ENCODE assay signal across 8 cellular contexts in the genomic region with DNA sequence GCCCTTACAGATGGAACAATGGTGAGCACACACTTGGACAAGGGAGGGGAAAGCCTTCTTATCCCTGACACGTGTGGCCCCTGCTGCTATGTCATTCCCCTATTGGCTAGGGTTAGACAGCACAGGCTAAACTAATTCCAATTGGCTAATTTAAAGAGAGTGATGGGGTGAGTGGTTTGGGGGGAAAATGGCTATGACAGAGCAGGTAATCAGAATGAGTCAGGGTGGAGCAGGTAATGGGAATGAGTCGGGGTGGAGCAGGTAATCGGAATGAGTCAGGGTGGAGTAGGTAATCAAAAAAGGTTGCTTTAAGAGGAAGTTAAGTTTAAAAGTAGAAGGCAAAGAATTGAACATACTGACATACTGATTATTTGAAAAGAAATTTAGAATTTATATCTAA.
DNase-seq lines count a peak whose midpoint lies in the region; ATAC-seq, FAIRE-seq and TF ChIP-seq lines count a peak whose summit lies in the region.
"Not testable (repeated sequence)": the region's sequence is repeated elsewhere in the genome, so short reads cannot be mapped to it uniquely, and the experiment has no call there.

No MANE protein-coding gene starts in this region.

- H2AK5ac ChIP-seq in H1 (ENCODE audit: low read depth, low read length): not testable (repeated sequence)

- CTCF ChIA-PET in H1 (lab: Charles Lee; ENCODE audit: partially characterized antibody): interaction anchor here (0.6 to 1.3 kb wide), 6 partner anchors 8 to 186 kb away, joined by 3 read pairs; no protein-coding TSS in a partner anchor

- not testable (repeated sequence) for H3K56ac ChIP-seq in H1 (replicated peaks; ENCODE audit: insufficient read length, low read depth, low read length)

- not testable (repeated sequence) for H3K23ac ChIP-seq in H1 (ENCODE audit: insufficient read length)

- H3K79me2 ChIP-seq in GM23338 (replicated peaks; ENCODE audit: insufficient read depth); H1 (ENCODE audit: control insufficient read depth in 1 of 2, insufficient read depth in 2 of 2, low read length in 2 of 2): not testable (repeated sequence)

- not testable (repeated sequence) for H3K18ac ChIP-seq in H1 (ENCODE audit: extremely low read depth, low read length)

- not testable (repeated sequence) for H3K27me3 ChIP-seq in GM23338 (ENCODE audit: insufficient read depth); HUES6 (ENCODE audit: control insufficient read depth, insufficient read depth, low read length); H1 (replicated peaks in 1 of 4; ENCODE audit: control insufficient read depth in 3 of 4, extremely low read depth in 1 of 4, insufficient read depth in 3 of 4, low read length in 3 of 4); iPS-18a (ENCODE audit: control insufficient read depth, insufficient read depth, low read length); upper lobe of right lung

- TF ChIP-seq EP300 in H1 (IDR thresholded peaks at IDR 0.05; ENCODE audit: borderline replicate concordance in 1 of 2, low read depth in 2 of 2, low read length in 2 of 2): not testable (repeated sequence)

- not testable (repeated sequence) for H3K36me3 Mint-ChIP-seq in GM23338 (ENCODE audit: low read depth); activated naive CD8-positive, alpha-beta T cell; nephron progenitor cell (ENCODE audit: low read depth)

- peak overlapping the region; percentile 30; the same call in 1 of the 2 replicates for H3K27ac Mint-ChIP-seq in GM23338
- peak overlapping the region; percentile 41 for H3K27ac Mint-ChIP-seq in activated naive CD8-positive, alpha-beta T cell
- not testable (repeated sequence) for H3K27ac Mint-ChIP-seq in nephron progenitor cell

- H3K4me3 Mint-ChIP-seq in GM23338; activated naive CD8-positive, alpha-beta T cell: not testable (repeated sequence)
- peak overlapping the region; percentile 70 for H3K4me3 Mint-ChIP-seq in nephron progenitor cell

- not testable (repeated sequence) for H3K9me2 ChIP-seq in GM23338 (ENCODE audit: insufficient read depth)

- not testable (repeated sequence) for H3K79me1 ChIP-seq in H1 (ENCODE audit: low read depth, low read length)

- H3K4ac ChIP-seq in H1 (replicated peaks; ENCODE audit: insufficient read length, low read depth, low read length): not testable (repeated sequence)

- H3K4me1 Mint-ChIP-seq in GM23338 (peaks cover 42% of the 10 kb centered on the region), nephron progenitor cell (peaks cover 47% of the 10 kb centered on the region)
- H3K4me1 Mint-ChIP-seq in activated naive CD8-positive, alpha-beta T cell (ENCODE audit: low read depth): peaks cover 18% of the 10 kb centered on the region

- not testable (repeated sequence) for H3K36me3 ChIP-seq in GM23338 (ENCODE audit: insufficient read depth); HUES6 (ENCODE audit: control insufficient read depth, insufficient read depth, low read length); H1 (ENCODE audit: control insufficient read depth in 2 of 4, insufficient read depth in 4 of 4, low read length in 3 of 4); iPS-18a (ENCODE audit: control insufficient read depth, low read depth, low read length); upper lobe of right lung

- not testable (repeated sequence) for H3F3A ChIP-seq in GM23338 (replicated peaks; ENCODE audit: low read depth)

- POLR2A ChIA-PET in H1 (lab: Charles Lee; ENCODE audit: partially characterized antibody): not testable (repeated sequence)

- not testable (repeated sequence) for H3K9me3 Mint-ChIP-seq in GM23338; activated naive CD8-positive, alpha-beta T cell (ENCODE audit: low read depth); nephron progenitor cell

- peak; percentile 15 for DNase-seq in GM23338 (ENCODE audit: low spot score)
- DNase-seq in activated CD4-positive, alpha-beta T cell treated with anti-CD3 and anti-CD28 coated beads for 48 hours: peak; percentile 32
- not testable (repeated sequence) for DNase-seq in H1 (ENCODE audit: low read depth in 1 of 2, low spot score in 2 of 2); nephron progenitor cell; upper lobe of right lung

- not testable (repeated sequence) for H3K23me2 ChIP-seq in H1 (ENCODE audit: low read depth, low read length)

- not testable (repeated sequence) for H2BK120ac ChIP-seq in H1 (replicated peaks; ENCODE audit: low read depth, low read length)

- not testable (repeated sequence) for H2AFZ ChIP-seq in GM23338; H1 (ENCODE audit: low read length)

- H3K27ac ChIP-seq in GM23338 (ENCODE audit: low read depth); HUES6 (ENCODE audit: low read depth, low read length); H1 (ENCODE audit: low read depth, low read length); iPS-18a (ENCODE audit: low read length); upper lobe of right lung: not testable (repeated sequence)

- not testable (repeated sequence) for TF ChIP-seq POLR2A in H1 (IDR thresholded peaks at IDR 0.05; ENCODE audit: control extremely low read depth in 1 of 2, low read depth in 2 of 2, low read length in 2 of 2)

- not testable (repeated sequence) for H4K91ac ChIP-seq in H1 (replicated peaks; ENCODE audit: insufficient read length, low read length)

- H3K9me3 ChIP-seq in HUES6 (ENCODE audit: control insufficient read depth, insufficient read depth, low read depth, low read length); H1 (ENCODE audit: insufficient read depth in 2 of 2, low read depth in 1 of 2, low read length in 1 of 2); iPS-18a (ENCODE audit: control insufficient read depth, low read depth, low read length); upper lobe of right lung: not testable (repeated sequence)

- not testable (repeated sequence) for FAIRE-seq in H1 (lab: Jason Lieb, UNC)

- H4K5ac ChIP-seq in H1 (ENCODE audit: insufficient read length, low read depth, low read length): not testable (repeated sequence)

- H3K14ac ChIP-seq in H1 (ENCODE audit: insufficient read length): not testable (repeated sequence)

- peak overlapping the region; percentile 44 for H3K4me3 ChIP-seq in GM23338
- H3K4me3 ChIP-seq in HUES6 (ENCODE audit: low read depth, low read length): peak overlapping the region; percentile 54
- peak overlapping the region in 1 of 4 experiments; percentile 52; a peak in 1 of 8 replicates for H3K4me3 ChIP-seq in H1 (ENCODE audit: extremely low read depth in 1 of 4, insufficient read depth in 2 of 4, low read depth in 3 of 4, low read length in 4 of 4)
- H3K4me3 ChIP-seq in iPS-18a (ENCODE audit: low read length): peak overlapping the region; percentile 41
- H3K4me3 ChIP-seq in upper lobe of right lung: peak overlapping the region; percentile 15

- not testable (repeated sequence) for H3K27me3 Mint-ChIP-seq in GM23338 (ENCODE audit: insufficient read depth, low read depth, poor library complexity); activated naive CD8-positive, alpha-beta T cell; nephron progenitor cell (ENCODE audit: low read depth, poor library complexity)

- peaks cover 40% of the 10 kb centered on the region for H3K4me1 ChIP-seq in GM23338 (ENCODE audit: insufficient read depth)
- H3K4me1 ChIP-seq in HUES6 (ENCODE audit: control insufficient read depth, insufficient read depth, low read length): peaks cover 32% of the 10 kb centered on the region
- H3K4me1 ChIP-seq in H1 (replicated peaks in 1 of 4; ENCODE audit: control insufficient read depth in 3 of 4, insufficient read depth in 4 of 4, low read length in 3 of 4): peaks cover 0 to 10% (median 3%) of the 10 kb centered on the region in 4 experiments; a peak in 5 of 7 replicates
- peaks cover 37% of the 10 kb centered on the region for H3K4me1 ChIP-seq in iPS-18a (ENCODE audit: control insufficient read depth, low read depth, low read length)
- not testable (repeated sequence) for H3K4me1 ChIP-seq in upper lobe of right lung

- not testable (repeated sequence) for H2BK20ac ChIP-seq in H1 (ENCODE audit: low read length)

- peak; percentile 17; the same call in 2 of the 3 replicates for ATAC-seq in GM23338
- not testable (repeated sequence) for ATAC-seq in upper lobe of right lung

- not testable (repeated sequence) for H4K20me1 ChIP-seq in GM23338 (replicated peaks; ENCODE audit: insufficient read depth); H1 (replicated peaks in 1 of 2; ENCODE audit: control insufficient read depth in 1 of 2, insufficient read depth in 2 of 2, low read length in 2 of 2)

- intact Hi-C loops in upper lobe of right lung (cut with DNase I): not testable (repeated sequence)

- peak overlapping the region; percentile 43 for H3K9ac ChIP-seq in HUES6 (ENCODE audit: low read length)
- not testable (repeated sequence) for H3K9ac ChIP-seq in H1 (replicated peaks in 1 of 4; ENCODE audit: extremely low read depth in 1 of 4, low read depth in 3 of 4, low read length in 3 of 4); iPS-18a (ENCODE audit: low read length)

- H4K8ac ChIP-seq in H1 (ENCODE audit: extremely low read depth, insufficient read depth, low read length): not testable (repeated sequence)

- WGBS in H1 (ENCODE audit: extremely low coverage in 1 of 2, insufficient coverage in 1 of 2, insufficient read length in 1 of 2, insufficient replicate concordance in 2 of 2, low coverage in 1 of 2, low lambda C conversion rate in 2 of 2, missing lambda C conversion rate in 1 of 2), 2 experiments: 70% methylated on average over 3 of the region's 3 CpGs; no CpG with 5 or more reads in 1 of the 2 experiments

- H2BK5ac ChIP-seq in H1 (ENCODE audit: low read depth, low read length): not testable (repeated sequence)

- H2BK15ac ChIP-seq in H1 (ENCODE audit: low read length): not testable (repeated sequence)

- not testable (repeated sequence) for TF ChIP-seq RAD21 in H1 (IDR thresholded peaks at IDR 0.05 in 1 of 2, conservative IDR thresholded peaks at IDR 0.05 in 1 of 2; ENCODE audit: low read depth in 2 of 2, low read length in 2 of 2)

- 0 out of 4 replicates have a peak, but pooled peaks of 1 of the 2 experiments have one; percentile 2 for TF ChIP-seq CTCF in GM23338 (conservative IDR thresholded peaks at IDR 0.05; ENCODE audit: low read depth in 2 of 2)
- TF ChIP-seq CTCF in H1 (IDR thresholded peaks at IDR 0.05; ENCODE audit: control extremely low read depth in 1 of 3, insufficient read depth in 1 of 3, low read depth in 1 of 3, low read length in 3 of 3); nephron progenitor cell (IDR thresholded peaks at IDR 0.05); upper lobe of right lung (IDR thresholded peaks at IDR 0.05): not testable (repeated sequence)

- peak overlapping the region; percentile 69 for H3K4me2 ChIP-seq in GM23338
- H3K4me2 ChIP-seq in H1 (ENCODE audit: insufficient read depth in 1 of 2, low read depth in 2 of 2, low read length in 2 of 2): peak overlapping the region; percentile 64 to 68

- not testable (repeated sequence) for H2BK12ac ChIP-seq in H1 (ENCODE audit: low read depth, low read length)
